1 cellular context compared by ENCODE assay signal in the genomic region with DNA sequence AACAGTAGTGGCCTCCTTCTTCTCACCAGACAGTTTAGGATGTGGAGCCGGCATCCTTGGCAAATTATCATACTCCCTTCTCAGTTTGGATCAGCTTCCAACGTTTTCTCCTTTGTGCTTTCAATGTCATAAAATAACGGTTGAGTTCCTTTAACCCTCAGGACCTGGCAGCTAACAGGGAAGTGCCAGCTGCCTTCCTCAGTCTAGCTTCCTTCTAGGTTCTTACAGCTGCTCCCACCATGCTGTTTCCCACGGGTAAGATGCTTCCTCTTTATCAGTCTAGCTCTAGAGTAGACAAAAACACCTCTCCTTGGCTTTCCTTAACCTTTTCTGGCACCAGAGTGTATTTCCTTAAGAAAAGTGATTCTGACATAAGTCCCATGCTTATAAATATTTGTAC.
TF ChIP-seq lines count a peak whose summit lies in the region.

No MANE protein-coding gene starts in this region.

TF ChIP-seq in GM23338, 12 proteins besides CTCF, POLR2A, EP300 and RAD21 (continued from another document):
- TF ChIP-seq, protein P1, sequence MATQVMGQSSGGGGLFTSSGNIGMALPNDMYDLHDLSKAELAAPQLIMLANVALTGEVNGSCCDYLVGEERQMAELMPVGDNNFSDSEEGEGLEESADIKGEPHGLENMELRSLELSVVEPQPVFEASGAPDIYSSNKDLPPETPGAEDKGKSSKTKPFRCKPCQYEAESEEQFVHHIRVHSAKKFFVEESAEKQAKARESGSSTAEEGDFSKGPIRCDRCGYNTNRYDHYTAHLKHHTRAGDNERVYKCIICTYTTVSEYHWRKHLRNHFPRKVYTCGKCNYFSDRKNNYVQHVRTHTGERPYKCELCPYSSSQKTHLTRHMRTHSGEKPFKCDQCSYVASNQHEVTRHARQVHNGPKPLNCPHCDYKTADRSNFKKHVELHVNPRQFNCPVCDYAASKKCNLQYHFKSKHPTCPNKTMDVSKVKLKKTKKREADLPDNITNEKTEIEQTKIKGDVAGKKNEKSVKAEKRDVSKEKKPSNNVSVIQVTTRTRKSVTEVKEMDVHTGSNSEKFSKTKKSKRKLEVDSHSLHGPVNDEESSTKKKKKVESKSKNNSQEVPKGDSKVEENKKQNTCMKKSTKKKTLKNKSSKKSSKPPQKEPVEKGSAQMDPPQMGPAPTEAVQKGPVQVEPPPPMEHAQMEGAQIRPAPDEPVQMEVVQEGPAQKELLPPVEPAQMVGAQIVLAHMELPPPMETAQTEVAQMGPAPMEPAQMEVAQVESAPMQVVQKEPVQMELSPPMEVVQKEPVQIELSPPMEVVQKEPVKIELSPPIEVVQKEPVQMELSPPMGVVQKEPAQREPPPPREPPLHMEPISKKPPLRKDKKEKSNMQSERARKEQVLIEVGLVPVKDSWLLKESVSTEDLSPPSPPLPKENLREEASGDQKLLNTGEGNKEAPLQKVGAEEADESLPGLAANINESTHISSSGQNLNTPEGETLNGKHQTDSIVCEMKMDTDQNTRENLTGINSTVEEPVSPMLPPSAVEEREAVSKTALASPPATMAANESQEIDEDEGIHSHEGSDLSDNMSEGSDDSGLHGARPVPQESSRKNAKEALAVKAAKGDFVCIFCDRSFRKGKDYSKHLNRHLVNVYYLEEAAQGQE (IDR thresholded peaks at IDR 0.05; ENCODE audit: unreplicated experiment), result no peak
- no peak for TF ChIP-seq NANOG (IDR thresholded peaks at IDR 0.05; ENCODE audit: borderline replicate concordance)
- no peak for TF ChIP-seq CREB1 (CRISPR knock-in tag; IDR thresholded peaks at IDR 0.05; ENCODE audit: low read depth)
- TF ChIP-seq ZNF331 (CRISPR knock-in tag; IDR thresholded peaks at IDR 0.05; ENCODE audit: low read depth), result no peak
- no peak for TF ChIP-seq STAT1 (IDR thresholded peaks at IDR 0.05; ENCODE audit: unreplicated experiment)
- no peak for TF ChIP-seq ETS1 (IDR thresholded peaks at IDR 0.05)
- TF ChIP-seq EZH2 (IDR thresholded peaks at IDR 0.05; ENCODE audit: low read depth, unreplicated experiment), result no peak
- TF ChIP-seq POLR2AphosphoS5 (IDR thresholded peaks at IDR 0.05; ENCODE audit: low read depth), result no peak
- no peak for TF ChIP-seq JUNB (IDR thresholded peaks at IDR 0.05; ENCODE audit: unreplicated experiment)
